Comparison of ENCODE assay signal across 35 cellular contexts in genomic region chr7:94665426-94665825, GRCh38.
"Had no signal": no experiment of that assay in that cellular context is flagged by ENCODE, and none has a peak within 500 bp of the region (broad histone marks: within the 10 kb centered on the region; RNA-seq: fewer than 3 reads in every experiment).

No MANE protein-coding gene starts in this region.

- H3K4me2 ChIP-seq: KMS-11 had no signal

- H3K27me3 ChIP-seq: MG63 had no signal

- H3K9me3 ChIP-seq: MG63 had no signal

- H3K27ac ChIP-seq: KMS-11 had no signal

- H3K4me3 ChIP-seq: MG63 had no signal

- H3K36me3 ChIP-seq: MG63 had no signal

- H3K9ac ChIP-seq: KMS-11 had no signal

- DNase-seq: Karpas-422, Kasumi-1, KG1, MG63, MM.1S, MV-4-11, NCI-H1048, NCI-H1092, NCI-H1092 treated with DMSO at 0.1 percent for 48 hours, NCI-H1105, NCI-H1105 treated with DMSO at 0.1 percent for 48 hours, NCI-H1417, NCI-H1417 treated with DMSO at 0.1 percent for 48 hours, NCI-H1436, NCI-H1436 treated with DMSO at 0.1 percent for 48 hours, NCI-H146, NCI-H1694, NCI-H1694 treated with DMSO at 0.1 percent for 48 hours, NCI-H187, NCI-H187 treated with DMSO at 0.1 percent for 48 hours, NCI-H1930, NCI-H2029, NCI-H2029 treated with DMSO at 0.1 percent for 48 hours, NCI-H2081, NCI-H2081 treated with DMSO at 0.1 percent for 48 hours, NCI-H2107, NCI-H2171, NCI-H2171 treated with DMSO at 0.1 percent for 48 hours, NCI-H2227 treated with DMSO at 0.1 percent for 48 hours, NCI-H226, NCI-H345, NCI-H446, NCI-H446 treated with DMSO at 0.1 percent for 48 hours, NCI-H510A had no signal
